In the genomic region with DNA sequence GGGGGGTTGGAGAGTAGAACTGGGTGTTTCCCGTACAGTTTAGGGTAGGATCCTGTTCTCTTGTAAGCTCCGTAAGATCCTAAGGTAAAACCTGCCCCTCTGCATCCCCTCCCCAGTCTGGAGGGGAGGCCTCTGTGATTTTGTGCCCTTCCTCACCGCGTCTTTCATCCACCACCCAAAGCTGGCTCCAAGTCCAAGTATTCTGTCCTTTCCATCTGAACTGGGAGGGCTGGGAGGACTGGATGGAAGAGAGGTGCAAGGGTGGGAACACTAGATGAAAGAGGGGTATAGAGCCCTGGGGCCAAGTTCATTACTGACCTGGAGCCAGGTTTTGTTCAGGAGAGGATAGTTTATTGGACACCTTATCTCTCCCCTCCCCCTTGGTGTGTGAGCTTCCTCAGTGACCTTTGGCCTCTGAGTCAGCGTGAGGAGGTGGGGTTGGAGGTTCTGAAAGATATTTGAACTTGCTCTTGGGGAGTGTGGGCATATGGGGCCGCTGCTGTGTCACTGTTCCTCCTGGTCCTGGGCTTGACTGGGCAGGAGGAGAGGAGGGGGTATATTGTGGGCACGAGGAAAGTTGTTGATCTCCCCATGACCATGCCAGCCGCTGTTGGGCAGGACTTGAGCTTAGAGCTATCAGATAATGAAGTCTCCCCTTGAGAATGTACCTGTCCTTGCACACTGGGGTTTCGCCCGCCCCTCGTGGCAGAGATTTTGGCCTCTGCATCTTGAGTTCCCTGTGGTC, we compare ENCODE assay signal across 8 cellular contexts. TPM values are rescaled to one million over a fixed set of nuclear protein-coding genes. Genes with fewer than 3 reads are reported as not detected.
DNase-seq lines count a peak whose midpoint lies in the region; ATAC-seq and TF ChIP-seq lines count a peak whose summit lies in the region.

No MANE protein-coding gene starts in this region.

- no peaks in the 10 kb centered on the region for H3K9me3 ChIP-seq in Karpas-422 (ENCODE audit: low read length)
- no peaks in the 10 kb centered on the region for H3K9me3 ChIP-seq in lower lobe of right lung

- TF ChIP-seq CTCF in Calu3 (IDR thresholded peaks at IDR 0.05; ENCODE audit: unreplicated experiment) (peak; percentile 37), lower lobe of right lung (IDR thresholded peaks at IDR 0.05) (no peak)

- peaks cover 61% of the 10 kb centered on the region for H3K79me2 ChIP-seq in Karpas-422 (ENCODE audit: low read length)

- H3K4me3 ChIP-seq in Karpas-422 (ENCODE audit: low read length) (peak overlapping the region; percentile 99), lower lobe of right lung (peak overlapping the region; percentile 94)

- no peaks in the 10 kb centered on the region for H3K9me3 Mint-ChIP-seq in Calu3 (ENCODE audit: low read depth, unreplicated experiment)

- CTCF ChIA-PET in Calu3 (lab: Charles Lee) = interaction anchor here (0.5 to 5.2 kb wide), 23 partner anchors 10 to 410 kb away, joined by 3 to 53 read pairs (median 4); a partner anchor contains a TSS

- peaks cover 3% of the 10 kb centered on the region; the same call in 1 of the 2 replicates for H4K20me1 ChIP-seq in Karpas-422 (ENCODE audit: insufficient read depth, low read depth, low read length)

- H3K27ac ChIP-seq in Karpas-422 (ENCODE audit: low read length) (peak overlapping the region; percentile 80), cingulate gyrus (ENCODE audit: low read depth, low read length) (peak overlapping the region; percentile 65), lower lobe of right lung (peak overlapping the region; percentile 97)

- DNase-seq in Calu3 = peak; percentile 97
- DNase-seq in Karpas-422 = peak; percentile 68
- DNase-seq in activated CD4-positive, CD25-positive, alpha-beta regulatory T cell (lab: John Stamatoyannopoulos, UW) = peak; percentile 29 to 57 (median 44)
- peak; percentile 78 for DNase-seq in lower lobe of right lung
- DNase-seq in stimulated activated CD8-positive, alpha-beta memory T cell treated with anti-CD3 and anti-CD28 coated beads, Interleukin-12 subunit alpha, Interleukin-12 subunit beta, amount 100 ng/mL, for 1 hour (ENCODE audit: low read depth) = peak; percentile 58
- DNase-seq in NCI-H1436 (lab: John Stamatoyannopoulos, UW) = no peak

- no peaks in the 10 kb centered on the region for H3K9me2 ChIP-seq in Karpas-422 (replicated peaks; ENCODE audit: insufficient read depth, low read length)

- TSS peak; percentile 28 for BruUV-seq in Calu3 (replicated peaks; lab: Mats Ljungman, UMichigan)

- peak overlapping the region; percentile 95 for H3K4me3 Mint-ChIP-seq in Calu3 (ENCODE audit: low read depth, unreplicated experiment)

- H3K9ac ChIP-seq in Karpas-422 (ENCODE audit: low read length) = peak overlapping the region; percentile 100

- peaks cover 97% of the 10 kb centered on the region for H3K36me3 Mint-ChIP-seq in Calu3 (ENCODE audit: insufficient read depth, unreplicated experiment)

- H2AFZ ChIP-seq in Karpas-422 (ENCODE audit: low read length) = no peak overlapping the region

- H3K36me3 ChIP-seq in Karpas-422 (ENCODE audit: insufficient read depth, low read length) = peaks cover 3% of the 10 kb centered on the region; the same call in 1 of the 2 replicates
- H3K36me3 ChIP-seq in lower lobe of right lung = peaks cover 2% of the 10 kb centered on the region

- peaks cover 67% of the 10 kb centered on the region for H3K4me1 ChIP-seq in Karpas-422 (ENCODE audit: low read length)
- peaks cover 60% of the 10 kb centered on the region for H3K4me1 ChIP-seq in lower lobe of right lung

- H3K27ac Mint-ChIP-seq in Calu3 (ENCODE audit: unreplicated experiment) = peak overlapping the region; percentile 97

- peaks cover 76% of the 10 kb centered on the region for H3K4me1 Mint-ChIP-seq in Calu3 (ENCODE audit: low read depth, unreplicated experiment)

- intact Hi-C loops in Calu3 (cut with micrococcal nuclease; ENCODE audit: unreplicated experiment) (no loop called here), lower lobe of right lung (cut with DNase I) (no loop called here)

- peak; percentile 23 to 38 for ATAC-seq in lower lobe of right lung
- ATAC-seq in GM18858 (IDR thresholded peaks at IDR 0.05; ENCODE audit: unreplicated experiment) = no peak

- no peaks in the 10 kb centered on the region for H3K27me3 ChIP-seq in Karpas-422 (ENCODE audit: low read length)
- no peaks in the 10 kb centered on the region for H3K27me3 ChIP-seq in lower lobe of right lung (ENCODE audit: low read depth)

- peak overlapping the region; percentile 90 for H3K4me2 ChIP-seq in Karpas-422 (ENCODE audit: low read depth, low read length, poor library complexity, severe bottlenecking)

- H3K27me3 Mint-ChIP-seq in Calu3 (ENCODE audit: unreplicated experiment) = no peaks in the 10 kb centered on the region

RNA-seq across cellular contexts. Expression of a gene that starts 1.6 kb away (rescaled TPM):
- 479 and 558 TPM in 2 replicates for total RNA-seq in Calu3 (2022)
- 59.3 and 85.0 TPM in 2 replicates for total RNA-seq in Karpas-422 (2014; rRNA removed; shearing (Covaris generic); ENCODE audit: low replicate concordance)
- 158 TPM for total RNA-seq in lower lobe of right lung

RNA-seq across cellular contexts. Expression of a gene that starts 17.9 kb away (rescaled TPM):
- total RNA-seq in Calu3 (2022) (3,443 and 3,829 TPM in 2 replicates), lower lobe of right lung (1,156 TPM)
- 2,394 and 2,712 TPM in 2 replicates for total RNA-seq in Karpas-422 (2014; rRNA removed; shearing (Covaris generic); ENCODE audit: low replicate concordance)

RNA-seq across cellular contexts. Expression of a gene that starts 46.3 kb away (rescaled TPM):
- total RNA-seq in Calu3 (2022) = 77.8 and 78.9 TPM in 2 replicates
- total RNA-seq in Karpas-422 (2014; rRNA removed; shearing (Covaris generic); ENCODE audit: low replicate concordance) = 11.8 and 12.7 TPM in 2 replicates
- 22.3 TPM for total RNA-seq in lower lobe of right lung
